Comparison of ENCODE assay signal across 21 cellular contexts in genomic region chr16:77945126-77945525, GRCh38.
A peak's percentile ranks its signal among the peaks of the same experiment; 100 is the strongest.
DNase-seq lines count a peak whose midpoint lies in the region; ATAC-seq and TF ChIP-seq lines count a peak whose summit lies in the region.
"Had no signal": no experiment of that assay in that cellular context is flagged by ENCODE, and none has a peak within 500 bp of the region (broad histone marks: within the 10 kb centered on the region; RNA-seq: fewer than 3 reads in every experiment).

No MANE protein-coding gene starts in this region.

- no peak overlapping the region for H3K27ac Mint-ChIP-seq in HFFc6
- H3K27ac Mint-ChIP-seq: H9 had no signal

- ATAC-seq in HG03196 (IDR thresholded peaks at IDR 0.05; ENCODE audit: unreplicated experiment) (no peak), GM21526 (IDR thresholded peaks at IDR 0.05; ENCODE audit: low FRiP score, unreplicated experiment) (no peak), aorta (ENCODE audit: low FRiP score) (no peak)
- ATAC-seq: Right ventricle myocardium inferior had no signal

- no peaks in the 10 kb centered on the region for H3K36me3 ChIP-seq in aorta (ENCODE audit: control insufficient read depth in 1 of 2, insufficient read depth in 2 of 2, low read length in 1 of 2)
- H3K36me3 ChIP-seq: BE2C, SJSA1 had no signal

- no peaks in the 10 kb centered on the region; the same call in 1 of the 2 replicates for H3K27me3 Mint-ChIP-seq in HFFc6 (ENCODE audit: insufficient read depth)

- no peaks in the 10 kb centered on the region for H3K4me1 ChIP-seq in aorta (ENCODE audit: control insufficient read depth in 1 of 2, insufficient read depth in 2 of 2, low read length in 2 of 2)
- H3K4me1 ChIP-seq: BE2C, SJSA1 had no signal

- no peaks in the 10 kb centered on the region for H3K9me3 ChIP-seq in aorta (ENCODE audit: control insufficient read depth, low read length)
- H3K9me3 ChIP-seq: BE2C, SJSA1 had no signal

- TF ChIP-seq CTCF in fibroblast of the aortic adventitia (IDR thresholded peaks at IDR 0.05; ENCODE audit: insufficient read depth, low read length), result no peak
- TF ChIP-seq CTCF in HFFc6 (IDR thresholded peaks at IDR 0.05), result no peak

- H3K4me3 ChIP-seq in fibroblast of the aortic adventitia (ENCODE audit: low read depth, low read length) (no peak overlapping the region), aorta (ENCODE audit: low read length in 2 of 2) (no peak overlapping the region)
- H3K4me3 ChIP-seq: SJSA1 had no signal

- no peaks in the 10 kb centered on the region for H3K27me3 ChIP-seq in aorta (ENCODE audit: control insufficient read depth in 1 of 2, insufficient read depth in 2 of 2, low read length in 1 of 2)
- H3K27me3 ChIP-seq: BE2C, SJSA1 had no signal

- H3K27ac ChIP-seq in aorta (ENCODE audit: low read depth in 1 of 2, low read length in 2 of 2), result no peak overlapping the region
- H3K27ac ChIP-seq: SJSA1 had no signal

- H3K9me3 Mint-ChIP-seq in HFFc6, result peaks cover 43% of the 10 kb centered on the region

- peaks cover 4% of the 10 kb centered on the region; the same call in 1 of the 2 replicates for H3K36me3 Mint-ChIP-seq in HFFc6 (ENCODE audit: low read depth)

- intact Hi-C loops in aorta (cut with DNase I), result no loop called here

- no peaks in the 10 kb centered on the region for H3K4me1 Mint-ChIP-seq in HFFc6 (ENCODE audit: low read depth)

- 80% methylated on average over 4 of the region's 4 CpGs for WGBS in aorta, 2 donors

- H3K4me3 Mint-ChIP-seq in HFFc6, result no peak overlapping the region
- H3K4me3 Mint-ChIP-seq: H9 had no signal

- DNase-seq in NCI-H82 (lab: John Stamatoyannopoulos, UW) (peak; percentile 71), NCI-H82 treated with DMSO at 0.1 percent for 48 hours (lab: John Stamatoyannopoulos, UW; ENCODE audit: unreplicated experiment) (no peak), RPMI7951 (ENCODE audit: low read depth) (peak; percentile 77), fibroblast of the aortic adventitia (ENCODE audit: low read depth) (peak; percentile 11), HFFc6 (no peak), aorta (no peak)
- DNase-seq: BE2C, DMS79, H9, KBM-7, NCI-H1092, NCI-H1436, NCI-H187 treated with DMSO at 0.1 percent for 48 hours, NCI-H2107, NCI-H345, NCI-H774, OCI-M1 had no signal

Comparison
In these comparisons a context has a peak if more than half of its experiments do, and no peak if none do; other contexts are left out.
1. DNase-seq: peak in NCI-H82 (single experiment), RPMI7951 (single experiment) and fibroblast of the aortic adventitia (single experiment); none in NCI-H82 treated with DMSO at 0.1 percent for 48 hours (single experiment), HFFc6 (single experiment) and aorta (0 of 2).